Comparison of ENCODE assay signal across 24 cellular contexts in the genomic region with DNA sequence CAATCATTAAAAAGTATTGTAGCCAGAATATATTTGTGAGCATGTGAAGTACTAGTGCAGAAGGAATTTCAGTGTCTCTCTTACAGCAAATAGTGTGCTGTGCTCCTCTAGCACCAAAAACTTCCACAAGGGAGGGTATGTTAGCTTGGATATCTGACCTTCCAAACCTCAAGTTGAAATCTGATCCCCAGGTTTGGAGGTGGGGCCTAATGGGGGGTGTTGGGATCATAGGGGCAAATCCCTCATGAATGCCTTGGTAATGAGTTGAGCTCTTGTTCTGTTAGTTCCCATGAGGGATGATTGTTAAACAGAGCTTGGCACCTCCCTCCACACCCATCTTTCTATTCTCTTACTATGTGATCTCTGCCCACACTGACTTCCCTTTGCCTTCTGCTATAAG.
"Had no signal": no experiment of that assay in that cellular context is flagged by ENCODE, and none has a peak within 500 bp of the region (broad histone marks: within the 10 kb centered on the region; RNA-seq: fewer than 3 reads in every experiment).

No MANE protein-coding gene starts in this region.

- H3K27ac Mint-ChIP-seq: activated B cell treated with CpG ODN at 0.5 μM for 24 hours; activated CD8-positive, alpha-beta T cell treated with anti-CD3 and anti-CD28 coated beads for 36 hours; activated naive CD4-positive, alpha-beta T cell treated with anti-CD3 and anti-CD28 coated beads, Interleukin-2, amount 50 U/mL, for 24 hours; activated naive CD8-positive, alpha-beta T cell treated with anti-CD3 and anti-CD28 coated beads, Interleukin-2, amount 50 U/mL, for 24 hours; activated T-helper 17 cell treated with anti-CD3 and anti-CD28 coated beads, Interleukin-2, amount 50 U/mL, for 72 hours; nephron progenitor cell; progenitor cell of endocrine pancreas; stimulated activated effector memory CD8-positive, alpha-beta T cell treated with anti-CD3 and anti-CD28 coated beads, Interleukin-12 subunit alpha, Interleukin-12 subunit beta, amount 100 ng/mL, for 72 hours; stimulated activated naive CD8-positive, alpha-beta T cell treated with anti-CD3 and anti-CD28 coated beads, Interleukin-15, Interleukin-2, amounts not matched to agents 100 ng/mL and 50 ng/mL, for 24 hours; T-helper 17 cell had no signal

- H3K27me3 Mint-ChIP-seq: activated B cell treated with CpG ODN at 0.5 μM for 24 hours; activated CD8-positive, alpha-beta T cell treated with anti-CD3 and anti-CD28 coated beads for 36 hours; activated naive CD4-positive, alpha-beta T cell treated with anti-CD3 and anti-CD28 coated beads, Interleukin-2, amount 50 U/mL, for 24 hours; activated naive CD8-positive, alpha-beta T cell treated with anti-CD3 and anti-CD28 coated beads, Interleukin-2, amount 50 U/mL, for 24 hours; central memory CD8-positive, alpha-beta T cell; progenitor cell of endocrine pancreas; stimulated activated naive CD8-positive, alpha-beta T cell treated with anti-CD3 and anti-CD28 coated beads, Interleukin-15, Interleukin-2, amounts not matched to agents 100 ng/mL and 50 ng/mL, for 24 hours; T-helper 17 cell had no signal

- H3K9me3 ChIP-seq: left ventricle myocardium inferior, ovary, sigmoid colon, thoracic aorta, uterus had no signal

- H3K27me3 ChIP-seq: ovary, sigmoid colon, uterus had no signal

- H3K4me1 ChIP-seq: left ventricle myocardium inferior, sigmoid colon, uterus had no signal

- H3K36me3 ChIP-seq: left ventricle myocardium inferior, ovary, sigmoid colon, thoracic aorta, uterus had no signal

- H3K4me3 ChIP-seq: left ventricle myocardium inferior, lung, ovary, sigmoid colon, thoracic aorta, uterus had no signal

- H3K36me3 Mint-ChIP-seq: activated naive CD4-positive, alpha-beta T cell treated with anti-CD3 and anti-CD28 coated beads, Interleukin-2, amount 50 U/mL, for 24 hours; stimulated activated effector memory CD8-positive, alpha-beta T cell treated with anti-CD3 and anti-CD28 coated beads, Interleukin-12 subunit alpha, Interleukin-12 subunit beta, amount 100 ng/mL, for 72 hours had no signal

- DNase-seq: activated B cell treated with CpG ODN at 0.5 μM for 24 hours; activated CD4-positive, alpha-beta T cell treated with anti-CD3 and anti-CD28 coated beads, Interleukin-2, amount 50 U/mL, for 1 hour; activated CD8-positive, alpha-beta T cell treated with anti-CD3 and anti-CD28 coated beads for 36 hours; activated naive CD8-positive, alpha-beta T cell treated with anti-CD3 and anti-CD28 coated beads, Interleukin-2, amount 50 U/mL, for 24 hours; activated T-cell treated with anti-CD3 and anti-CD28 coated beads, Interleukin-2, amount 50 U/mL, for 4 hours; effector CD8-positive, alpha-beta T cell; left ventricle myocardium inferior; nephron progenitor cell; ovary; retina; sigmoid colon; small intestine; stimulated activated CD4-positive, alpha-beta T cell treated with anti-CD3 and anti-CD28 coated beads, Interleukin-4, amount 100 ng/mL, for 24 hours; T-helper 17 cell; trophoblast cell; uterus had no signal

- H3K4me3 Mint-ChIP-seq: activated B cell treated with CpG ODN at 0.5 μM for 24 hours; activated CD8-positive, alpha-beta T cell treated with anti-CD3 and anti-CD28 coated beads for 36 hours; activated naive CD4-positive, alpha-beta T cell treated with anti-CD3 and anti-CD28 coated beads, Interleukin-2, amount 50 U/mL, for 24 hours; activated naive CD8-positive, alpha-beta T cell treated with anti-CD3 and anti-CD28 coated beads, Interleukin-2, amount 50 U/mL, for 24 hours; activated T-cell treated with anti-CD3 and anti-CD28 coated beads, Interleukin-2, amount 50 U/mL, for 4 hours; activated T-helper 17 cell treated with anti-CD3 and anti-CD28 coated beads, Interleukin-2, amount 50 U/mL, for 72 hours; central memory CD8-positive, alpha-beta T cell; nephron progenitor cell; stimulated activated effector memory CD8-positive, alpha-beta T cell treated with anti-CD3 and anti-CD28 coated beads, Interleukin-12 subunit alpha, Interleukin-12 subunit beta, amount 100 ng/mL, for 72 hours; stimulated activated naive CD8-positive, alpha-beta T cell treated with anti-CD3 and anti-CD28 coated beads, Interleukin-15, Interleukin-2, amounts not matched to agents 100 ng/mL and 50 ng/mL, for 24 hours; T-helper 17 cell had no signal

- H3K9me3 Mint-ChIP-seq: activated B cell treated with CpG ODN at 0.5 μM for 24 hours; activated CD8-positive, alpha-beta T cell treated with anti-CD3 and anti-CD28 coated beads for 36 hours; activated naive CD8-positive, alpha-beta T cell treated with anti-CD3 and anti-CD28 coated beads, Interleukin-2, amount 50 U/mL, for 24 hours; activated T-cell treated with anti-CD3 and anti-CD28 coated beads, Interleukin-2, amount 50 U/mL, for 4 hours; activated T-helper 17 cell treated with anti-CD3 and anti-CD28 coated beads, Interleukin-2, amount 50 U/mL, for 72 hours; central memory CD8-positive, alpha-beta T cell; nephron progenitor cell; stimulated activated effector memory CD8-positive, alpha-beta T cell treated with anti-CD3 and anti-CD28 coated beads, Interleukin-12 subunit alpha, Interleukin-12 subunit beta, amount 100 ng/mL, for 72 hours; stimulated activated naive CD8-positive, alpha-beta T cell treated with anti-CD3 and anti-CD28 coated beads, Interleukin-15, Interleukin-2, amounts not matched to agents 100 ng/mL and 50 ng/mL, for 24 hours had no signal

- H3K4me1 Mint-ChIP-seq: activated B cell treated with CpG ODN at 0.5 μM for 24 hours; activated naive CD4-positive, alpha-beta T cell treated with anti-CD3 and anti-CD28 coated beads, Interleukin-2, amount 50 U/mL, for 24 hours; activated naive CD8-positive, alpha-beta T cell treated with anti-CD3 and anti-CD28 coated beads, Interleukin-2, amount 50 U/mL, for 24 hours; activated T-helper 17 cell treated with anti-CD3 and anti-CD28 coated beads, Interleukin-2, amount 50 U/mL, for 72 hours; central memory CD8-positive, alpha-beta T cell; stimulated activated effector memory CD8-positive, alpha-beta T cell treated with anti-CD3 and anti-CD28 coated beads, Interleukin-12 subunit alpha, Interleukin-12 subunit beta, amount 100 ng/mL, for 72 hours; T-helper 17 cell had no signal

- H3K27ac ChIP-seq: left ventricle myocardium inferior, ovary, sigmoid colon, thoracic aorta, uterus had no signal
